ENCODE assay signal across 25 cellular contexts in the genomic region with DNA sequence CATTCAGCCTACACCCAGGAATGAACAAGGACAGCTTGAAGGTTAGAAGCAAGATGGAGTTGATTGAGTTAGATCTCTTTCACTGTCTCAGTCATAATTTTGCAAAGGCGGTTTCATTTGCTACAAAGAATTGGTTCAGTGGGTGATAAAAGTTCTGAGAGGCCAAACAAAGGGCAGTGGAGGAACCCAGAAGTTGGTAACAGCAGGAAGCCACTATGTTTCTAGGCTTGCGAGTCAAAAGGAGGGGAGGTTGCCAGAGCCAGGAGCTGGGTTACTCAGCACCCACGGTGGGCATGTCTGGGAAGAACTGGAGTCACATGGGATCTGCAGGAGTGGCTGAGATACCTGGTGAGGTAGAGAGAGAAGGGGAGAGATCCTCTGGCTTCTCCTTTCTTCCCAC.
DNase-seq lines count a peak whose midpoint lies in the region; ATAC-seq and TF ChIP-seq lines count a peak whose summit lies in the region.
"Had no signal": no experiment of that assay in that cellular context is flagged by ENCODE, and none has a peak within 500 bp of the region (broad histone marks: within the 10 kb centered on the region; RNA-seq: fewer than 3 reads in every experiment).

No MANE protein-coding gene starts in this region.

- H3K27ac Mint-ChIP-seq in CD8-positive, alpha-beta T cell, result peak overlapping the region; percentile 45
- H3K27ac Mint-ChIP-seq in activated CD4-positive, alpha-beta memory T cell treated with anti-CD3 and anti-CD28 coated beads for 36 hours, result peak overlapping the region; percentile 42
- H3K27ac Mint-ChIP-seq in immature natural killer cell, result peak overlapping the region; percentile 81 to 92 (median 88)
- H3K27ac Mint-ChIP-seq: stimulated activated naive B cell treated with anti-CD40 and anti-IgM and Interleukin-4, amounts not matched to agents 10 μg/mL and 1 μg/mL and 100 μg/mL, for 72 hours had no signal

- no peak for TF ChIP-seq CTCF in CD8-positive, alpha-beta T cell (IDR thresholded peaks at IDR 0.05)
- no peak for TF ChIP-seq CTCF in PC-9 (conservative IDR thresholded peaks at IDR 0.05)

- no TSS peak for BruUV-seq in PC-9 (replicated peaks; lab: Mats Ljungman, UMichigan)

- H3F3A ChIP-seq in PC-9 (ENCODE audit: insufficient read depth, low read depth), result no peaks in the 10 kb centered on the region

- no peaks in the 10 kb centered on the region for H3K36me3 ChIP-seq in CD8-positive, alpha-beta T cell (ENCODE audit: insufficient read depth, low read length)
- H3K36me3 ChIP-seq in PC-9 (ENCODE audit: low read depth), result no peaks in the 10 kb centered on the region
- H3K36me3 ChIP-seq: breast epithelium, heart left ventricle, sigmoid colon, WERI-Rb-1 had no signal

- H3K79me2 ChIP-seq in PC-9 (ENCODE audit: low read depth), result no peaks in the 10 kb centered on the region

- no peaks in the 10 kb centered on the region for H3K9me2 ChIP-seq in PC-9 (ENCODE audit: insufficient read depth)

- no peaks in the 10 kb centered on the region for H3K9me3 ChIP-seq in CD8-positive, alpha-beta T cell (ENCODE audit: low read length)
- no peaks in the 10 kb centered on the region for H3K9me3 ChIP-seq in PC-9 (ENCODE audit: insufficient read depth, low read depth)
- H3K9me3 ChIP-seq: sigmoid colon had no signal

- H3K4me3 Mint-ChIP-seq in CD8-positive, alpha-beta T cell, result no peak overlapping the region
- no peak overlapping the region for H3K4me3 Mint-ChIP-seq in activated CD4-positive, alpha-beta memory T cell treated with anti-CD3 and anti-CD28 coated beads for 36 hours
- peak overlapping the region in 4 of 5 donors; percentile 23 to 46 (median 41) for H3K4me3 Mint-ChIP-seq in immature natural killer cell
- H3K4me3 Mint-ChIP-seq: stimulated activated naive B cell treated with anti-CD40 and anti-IgM and Interleukin-4, amounts not matched to agents 10 μg/mL and 1 μg/mL and 100 μg/mL, for 72 hours had no signal

- H2AFZ ChIP-seq in PC-9, result no peak overlapping the region

- POLR2A ChIA-PET in CD8-positive, alpha-beta T cell (lab: Charles Lee), result interaction anchor here (0.6 kb wide), 1 partner anchor 11 kb away, joined by 4 read pairs; no protein-coding TSS in a partner anchor
- POLR2A ChIA-PET in activated CD4-positive, alpha-beta memory T cell treated with anti-CD3 and anti-CD28 coated beads for 36 hours (lab: Charles Lee), result interaction anchor here (1.0 to 1.7 kb wide), 6 partner anchors 11 to 65 kb away, joined by 4 to 26 read pairs (median 6); a partner anchor contains a TSS
- POLR2A ChIA-PET in PC-9 (lab: Charles Lee; ENCODE audit: unreplicated experiment), result no interaction called here

- H3K27me3 ChIP-seq in CD8-positive, alpha-beta T cell (ENCODE audit: insufficient read depth, low read length), result no peaks in the 10 kb centered on the region
- H3K27me3 ChIP-seq in PC-9 (ENCODE audit: insufficient read depth, low read depth), result 0 out of 2 replicates have a peak, but pooled peaks cover under 1% of the 10 kb centered on the region
- H3K27me3 ChIP-seq: breast epithelium, heart left ventricle, sigmoid colon had no signal

- CTCF ChIA-PET in CD8-positive, alpha-beta T cell (lab: Charles Lee), result no interaction called here
- CTCF ChIA-PET in activated CD4-positive, alpha-beta memory T cell treated with anti-CD3 and anti-CD28 coated beads for 36 hours (lab: Charles Lee), result interaction anchor here (1.1 to 1.6 kb wide), 5 partner anchors 64 to 339 kb away, joined by 3 to 6 read pairs (median 4); a partner anchor contains a TSS
- CTCF ChIA-PET in PC-9 (lab: Charles Lee), result no interaction called here

- no peak overlapping the region for H3K4me3 ChIP-seq in CD8-positive, alpha-beta T cell (ENCODE audit: low read depth, low read length)
- no peak overlapping the region for H3K4me3 ChIP-seq in PC-9
- H3K4me3 ChIP-seq: breast epithelium, heart left ventricle, sigmoid colon had no signal

- intact Hi-C loops in CD8-positive, alpha-beta T cell (cut with DNase I, micrococcal nuclease), result no loop called here
- intact Hi-C loops in activated CD4-positive, alpha-beta memory T cell treated with anti-CD3 and anti-CD28 coated beads for 36 hours (cut with micrococcal nuclease), result no loop called here
- intact Hi-C loops in PC-9 (cut with micrococcal nuclease; ENCODE audit: unreplicated experiment), result no loop called here

- peaks cover 4% of the 10 kb centered on the region for H3K4me1 Mint-ChIP-seq in CD8-positive, alpha-beta T cell (ENCODE audit: low read depth)
- peaks cover 19% of the 10 kb centered on the region for H3K4me1 Mint-ChIP-seq in activated CD4-positive, alpha-beta memory T cell treated with anti-CD3 and anti-CD28 coated beads for 36 hours (ENCODE audit: low read depth)
- H3K4me1 Mint-ChIP-seq in immature natural killer cell, result peaks cover 20 to 21% of the 10 kb centered on the region in 2 donors

- no peak for ATAC-seq in CD8-positive, alpha-beta T cell
- ATAC-seq: heart left ventricle; Panc1; stimulated activated naive B cell treated with anti-CD40 and anti-IgM and Interleukin-4, amounts not matched to agents 10 μg/mL and 1 μg/mL and 100 μg/mL, for 72 hours had no signal

- H4K20me1 ChIP-seq in PC-9 (ENCODE audit: insufficient read depth), result no peaks in the 10 kb centered on the region

- H3K27ac ChIP-seq in CD8-positive, alpha-beta T cell (ENCODE audit: low read depth, low read length), result no peak overlapping the region
- no peak overlapping the region for H3K27ac ChIP-seq in PC-9
- H3K27ac ChIP-seq: breast epithelium, C4-2B, heart left ventricle, sigmoid colon, WERI-Rb-1 had no signal

- H3K4me1 ChIP-seq in CD8-positive, alpha-beta T cell (ENCODE audit: insufficient read depth, low read length), result no peaks in the 10 kb centered on the region
- no peaks in the 10 kb centered on the region for H3K4me1 ChIP-seq in PC-9 (replicated peaks; ENCODE audit: insufficient read depth)
- H3K4me1 ChIP-seq: breast epithelium had no signal

- H3K4me2 ChIP-seq in PC-9, result no peak overlapping the region

- DNase-seq in activated CD4-positive, alpha-beta T cell treated with anti-CD3 and anti-CD28 coated beads for 48 hours, result peak; percentile 28
- DNase-seq in activated CD4-positive, alpha-beta T cell treated with anti-CD3 and anti-CD28 coated beads for 4 hours, result no peak
- DNase-seq in CD8-positive, alpha-beta T cell, result no peak
- peak; percentile 56 for DNase-seq in activated CD4-positive, alpha-beta memory T cell treated with anti-CD3 and anti-CD28 coated beads for 36 hours
- peak in 1 of 3 donors; percentile 23 for DNase-seq in immature natural killer cell
- DNase-seq in iPS-NIHi7 (ENCODE audit: extremely low spot score), result no peak
- no peak for DNase-seq in PC-9
- no peak for DNase-seq in SW480 (ENCODE audit: low spot score)
- DNase-seq: activated CD4-positive, alpha-beta T cell treated with anti-CD3 and anti-CD28 coated beads, Interleukin-2, amount 50 U/mL, for 4 hours; activated naive CD4-positive, alpha-beta T cell; anterior cingulate cortex; foreskin melanocyte; heart left ventricle; MV-4-11; NCI-H1436; NCI-H526 treated with DMSO at 0.1 percent for 48 hours; Right ventricle myocardium superior; sigmoid colon; stimulated activated CD4-positive, alpha-beta T cell treated with anti-CD3 and anti-CD28 coated beads, Interleukin-12 subunit alpha, Interleukin-12 subunit beta, amount 100 ng/mL, for 4 hours; stimulated activated naive B cell treated with anti-CD40 and anti-IgM and Interleukin-4, amounts not matched to agents 10 μg/mL and 1 μg/mL and 100 μg/mL, for 72 hours; T-helper 9 cell; WERI-Rb-1 had no signal

- H3K36me3 Mint-ChIP-seq in CD8-positive, alpha-beta T cell, result peaks cover 4% of the 10 kb centered on the region
- peaks cover 17% of the 10 kb centered on the region for H3K36me3 Mint-ChIP-seq in activated CD4-positive, alpha-beta memory T cell treated with anti-CD3 and anti-CD28 coated beads for 36 hours
- H3K36me3 Mint-ChIP-seq in immature natural killer cell, result peaks cover 7 to 18% (median 8%) of the 10 kb centered on the region in 3 donors

- H3K9me3 Mint-ChIP-seq in CD8-positive, alpha-beta T cell, result peaks cover 8% of the 10 kb centered on the region
- peaks cover 32% of the 10 kb centered on the region for H3K9me3 Mint-ChIP-seq in activated CD4-positive, alpha-beta memory T cell treated with anti-CD3 and anti-CD28 coated beads for 36 hours
- H3K9me3 Mint-ChIP-seq in immature natural killer cell, result peaks cover 8 to 28% (median 15%) of the 10 kb centered on the region in 6 donors

- H3K27me3 Mint-ChIP-seq in CD8-positive, alpha-beta T cell (ENCODE audit: low read depth), result no peaks in the 10 kb centered on the region
- H3K27me3 Mint-ChIP-seq in activated CD4-positive, alpha-beta memory T cell treated with anti-CD3 and anti-CD28 coated beads for 36 hours, result no peaks in the 10 kb centered on the region
- peaks cover 0 to 2% (median 0%) of the 10 kb centered on the region in 3 donors for H3K27me3 Mint-ChIP-seq in immature natural killer cell (ENCODE audit: low read depth in 3 of 3)
- H3K27me3 Mint-ChIP-seq: stimulated activated naive B cell treated with anti-CD40 and anti-IgM and Interleukin-4, amounts not matched to agents 10 μg/mL and 1 μg/mL and 100 μg/mL, for 72 hours had no signal

Comparison
In these comparisons a context has a peak if more than half of its experiments do, and no peak if none do; other contexts are left out.
1. DNase-seq: peak in activated CD4-positive, alpha-beta T cell treated with anti-CD3 and anti-CD28 coated beads for 48 hours (single experiment) and activated CD4-positive, alpha-beta memory T cell treated with anti-CD3 and anti-CD28 coated beads for 36 hours (single experiment); none in activated CD4-positive, alpha-beta T cell treated with anti-CD3 and anti-CD28 coated beads for 4 hours (0 of 2), CD8-positive, alpha-beta T cell (0 of 7), iPS-NIHi7 (single experiment), PC-9 (0 of 2) and SW480 (single experiment).
2. H3K4me3 Mint-ChIP-seq: peak in immature natural killer cell (4 of 5); none in CD8-positive, alpha-beta T cell (single experiment) and activated CD4-positive, alpha-beta memory T cell treated with anti-CD3 and anti-CD28 coated beads for 36 hours (single experiment).
3. Peak in every context shown above with its lines, with median percentiles within 50 percentile points of each other: H3K27ac Mint-ChIP-seq.